ENCODE assay signal across 24 cellular contexts in genomic region chr1:93766451-93766850, GRCh38.
DNase-seq lines count a peak whose midpoint lies in the region; ATAC-seq, FAIRE-seq and TF ChIP-seq lines count a peak whose summit lies in the region.
"Had no signal": no experiment of that assay in that cellular context is flagged by ENCODE, and none has a peak within 500 bp of the region (broad histone marks: within the 10 kb centered on the region; RNA-seq: fewer than 3 reads in every experiment).

No MANE protein-coding gene starts in this region.

- peak; percentile 87 for FAIRE-seq in D721Med (lab: Jason Lieb, UNC)
- FAIRE-seq: G401.6 had no signal

- no peaks in the 10 kb centered on the region for H3K36me3 Mint-ChIP-seq in endodermal cell (ENCODE audit: low read depth)
- H3K36me3 Mint-ChIP-seq in nephron progenitor cell (ENCODE audit: low read depth): no peaks in the 10 kb centered on the region
- H3K36me3 Mint-ChIP-seq in activated CD4-positive, alpha-beta T cell treated with anti-CD3 and anti-CD28 coated beads for 36 hours (ENCODE audit: low read depth): no peaks in the 10 kb centered on the region
- H3K36me3 Mint-ChIP-seq: activated naive CD4-positive, alpha-beta T cell treated with anti-CD3 and anti-CD28 coated beads, Interleukin-2, amount 10 ng/mL, durations not matched to agents 7 days and 5 days; CD4-positive, alpha-beta memory T cell had no signal

- TF ChIP-seq CTCF in D721Med (IDR thresholded peaks at IDR 0.05; ENCODE audit: insufficient read depth, missing control alignments) (no peak), RWPE1 (conservative IDR thresholded peaks at IDR 0.05; ENCODE audit: low read depth) (no peak), endodermal cell (conservative IDR thresholded peaks at IDR 0.05) (no peak), nephron progenitor cell (IDR thresholded peaks at IDR 0.05) (no peak)

- H3K4me3 Mint-ChIP-seq in endodermal cell (no peak overlapping the region), nephron progenitor cell (no peak overlapping the region)
- no peak overlapping the region for H3K4me3 Mint-ChIP-seq in activated CD4-positive, alpha-beta T cell treated with anti-CD3 and anti-CD28 coated beads for 36 hours
- H3K4me3 Mint-ChIP-seq: activated naive CD4-positive, alpha-beta T cell treated with anti-CD3 and anti-CD28 coated beads, Interleukin-2, amount 10 ng/mL, durations not matched to agents 7 days and 5 days had no signal

- peaks cover 28% of the 10 kb centered on the region for H3K4me1 ChIP-seq in endodermal cell (ENCODE audit: control insufficient read depth, insufficient read depth, low read length)

- H3K27me3 Mint-ChIP-seq in endodermal cell (ENCODE audit: insufficient read depth) (peaks cover 24% of the 10 kb centered on the region), nephron progenitor cell (ENCODE audit: low read depth, poor library complexity) (peaks cover 11% of the 10 kb centered on the region)
- no peaks in the 10 kb centered on the region for H3K27me3 Mint-ChIP-seq in activated CD4-positive, alpha-beta T cell treated with anti-CD3 and anti-CD28 coated beads for 36 hours
- H3K27me3 Mint-ChIP-seq: CD4-positive, alpha-beta memory T cell had no signal

- intact Hi-C loops in activated CD4-positive, alpha-beta T cell treated with anti-CD3 and anti-CD28 coated beads for 36 hours (cut with DNase I, micrococcal nuclease): no loop called here

- peaks cover 38% of the 10 kb centered on the region for H3K4me1 Mint-ChIP-seq in endodermal cell
- H3K4me1 Mint-ChIP-seq in nephron progenitor cell: peaks cover 59% of the 10 kb centered on the region
- H3K4me1 Mint-ChIP-seq in activated CD4-positive, alpha-beta T cell treated with anti-CD3 and anti-CD28 coated beads for 36 hours: peaks cover 19% of the 10 kb centered on the region

- H3K9me3 ChIP-seq in endodermal cell (ENCODE audit: control insufficient read depth, low read length): no peaks in the 10 kb centered on the region
- H3K9me3 ChIP-seq: tibial artery had no signal

- no peaks in the 10 kb centered on the region for H3K36me3 ChIP-seq in endodermal cell (ENCODE audit: control insufficient read depth, insufficient read depth, low read length)
- H3K36me3 ChIP-seq: tibial artery had no signal

- no peak overlapping the region for H3K9ac ChIP-seq in endodermal cell (ENCODE audit: extremely low read depth, low read length, poor library complexity, severe bottlenecking)

- peak; percentile 75 for DNase-seq in D721Med (ENCODE audit: insufficient read length, low spot score)
- no peak for DNase-seq in RWPE1 (ENCODE audit: low spot score)
- DNase-seq in endodermal cell: peak; percentile 49
- no peak for DNase-seq in nephron progenitor cell
- DNase-seq in activated gamma-delta T cell treated with Interleukin-2 at 50 U/mL for 16 hours: no peak
- DNase-seq in cortex of kidney (lab: John Stamatoyannopoulos, UW): no peak
- no peak for DNase-seq in activated CD4-positive, alpha-beta T cell treated with anti-CD3 and anti-CD28 coated beads for 36 hours
- DNase-seq: activated CD4-positive, alpha-beta T cell treated with anti-CD3 and anti-CD28 coated beads, Interleukin-2, amount 50 U/mL, for 48 hours; activated CD4-positive, CD25-positive, alpha-beta regulatory T cell; activated naive CD4-positive, alpha-beta T cell treated with anti-CD3 and anti-CD28 coated beads, Interleukin-2, amount 10 ng/mL, durations not matched to agents 7 days and 5 days; amniotic stem cell; CD4-positive, alpha-beta memory T cell; effector CD8-positive, alpha-beta T cell; KBM-7; left cardiac atrium; mesenchymal stem cell; MM.1S; NCI-H2081 treated with DMSO at 0.1 percent for 48 hours; Right ventricle myocardium superior; stimulated activated CD4-positive, alpha-beta T cell treated with anti-CD3 and anti-CD28 coated beads, Interleukin-2, amount 100 ng/mL, for 24 hours; SW 1271; tibial artery had no signal

- POLR2A ChIA-PET in RWPE1 (lab: Yijun Ruan, JAX; ENCODE audit: low non-redundant PET): no interaction called here
- POLR2A ChIA-PET in activated CD4-positive, alpha-beta T cell treated with anti-CD3 and anti-CD28 coated beads for 36 hours (lab: Charles Lee): no interaction called here

- peak overlapping the region; percentile 47 for H3K27ac ChIP-seq in RWPE1
- no peak overlapping the region for H3K27ac ChIP-seq in endodermal cell (ENCODE audit: low read depth, low read length)
- H3K27ac ChIP-seq: tibial artery had no signal

- CTCF ChIA-PET in RWPE1 (lab: Yijun Ruan, JAX): no interaction called here
- CTCF ChIA-PET in activated CD4-positive, alpha-beta T cell treated with anti-CD3 and anti-CD28 coated beads for 36 hours (lab: Charles Lee): interaction anchor here (0.6 to 1.0 kb wide), 3 partner anchors 21 to 102 kb away, joined by 3 read pairs; no protein-coding TSS in a partner anchor

- peak overlapping the region; percentile 3 for H3K4me3 ChIP-seq in endodermal cell (ENCODE audit: low read length)
- H3K4me3 ChIP-seq: tibial artery had no signal

- WGBS in endodermal cell (ENCODE audit: insufficient coverage in 1 of 2, insufficient read length in 1 of 2), 2 experiments: 60 to 72% methylated on average over 1 to 7 of the region's 7 CpGs

- no peak for ATAC-seq in GM19324 (IDR thresholded peaks at IDR 0.05; ENCODE audit: low FRiP score, unreplicated experiment)
- no peak for ATAC-seq in activated CD4-positive, alpha-beta T cell treated with anti-CD3 and anti-CD28 coated beads for 36 hours
- ATAC-seq: left cardiac atrium had no signal

- H3K27ac Mint-ChIP-seq in endodermal cell (no peak overlapping the region), nephron progenitor cell (peak overlapping the region; percentile 60)
- no peak overlapping the region for H3K27ac Mint-ChIP-seq in activated CD4-positive, alpha-beta T cell treated with anti-CD3 and anti-CD28 coated beads for 36 hours
- H3K27ac Mint-ChIP-seq: activated naive CD4-positive, alpha-beta T cell treated with anti-CD3 and anti-CD28 coated beads, Interleukin-2, amount 10 ng/mL, durations not matched to agents 7 days and 5 days; CD4-positive, alpha-beta memory T cell had no signal

- peaks cover under 1% of the 10 kb centered on the region for H3K27me3 ChIP-seq in endodermal cell (ENCODE audit: control insufficient read depth, insufficient read depth, low read length, poor library complexity, severe bottlenecking)
- H3K27me3 ChIP-seq: tibial artery had no signal

- H3K9me3 Mint-ChIP-seq in endodermal cell (no peaks in the 10 kb centered on the region), nephron progenitor cell (no peaks in the 10 kb centered on the region)
- no peaks in the 10 kb centered on the region for H3K9me3 Mint-ChIP-seq in activated CD4-positive, alpha-beta T cell treated with anti-CD3 and anti-CD28 coated beads for 36 hours (ENCODE audit: low read depth)
- H3K9me3 Mint-ChIP-seq: activated naive CD4-positive, alpha-beta T cell treated with anti-CD3 and anti-CD28 coated beads, Interleukin-2, amount 10 ng/mL, durations not matched to agents 7 days and 5 days had no signal

Comparison
In these comparisons a context has a peak if more than half of its experiments do, and no peak if none do; other contexts are left out.
1. DNase-seq: peak in D721Med (single experiment) and endodermal cell (single experiment); none in RWPE1 (single experiment), nephron progenitor cell (single experiment), activated gamma-delta T cell treated with Interleukin-2 at 50 U/mL for 16 hours (single experiment), cortex of kidney (single experiment) and activated CD4-positive, alpha-beta T cell treated with anti-CD3 and anti-CD28 coated beads for 36 hours (single experiment).